ENCODE assay signal across 18 cellular contexts in the genomic region with DNA sequence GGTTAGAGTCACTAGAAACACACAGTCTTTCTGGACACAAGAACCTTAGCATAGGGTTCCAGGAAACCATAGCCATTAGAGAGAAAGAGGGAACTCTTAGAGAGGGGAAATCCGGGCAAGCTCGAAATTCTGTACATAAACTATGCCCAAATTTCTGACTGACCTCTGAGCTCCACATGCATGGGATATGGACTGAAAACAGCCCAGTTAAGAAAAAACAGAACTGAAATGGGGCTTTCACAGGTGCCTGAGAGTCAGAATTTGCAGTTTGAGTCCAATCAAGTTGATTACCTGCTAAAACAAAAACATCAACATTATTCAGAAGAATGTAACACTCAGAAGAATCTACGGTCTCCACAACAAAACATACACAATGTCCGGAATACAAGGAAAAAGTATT. TPM values are rescaled to one million over a fixed set of nuclear protein-coding genes. Genes with fewer than 3 reads are reported as not detected.
A peak's percentile ranks its signal among the peaks of the same experiment; 100 is the strongest.
DNase-seq lines count a peak whose midpoint lies in the region; ATAC-seq and TF ChIP-seq lines count a peak whose summit lies in the region.
"Had no signal": no experiment of that assay in that cellular context is flagged by ENCODE, and none has a peak within 500 bp of the region (broad histone marks: within the 10 kb centered on the region; RNA-seq: fewer than 3 reads in every experiment).

No MANE protein-coding gene starts in this region.

- no peak for TF ChIP-seq POLR2A in thyroid gland (IDR thresholded peaks at IDR 0.05)

- no peaks in the 10 kb centered on the region for H3K4me1 ChIP-seq in thyroid gland
- H3K4me1 ChIP-seq: heart right ventricle had no signal

- H3K9me3 ChIP-seq in thyroid gland = no peaks in the 10 kb centered on the region
- H3K9me3 ChIP-seq: heart right ventricle, ovary had no signal

- no peaks in the 10 kb centered on the region for H3K27me3 ChIP-seq in thyroid gland
- H3K27me3 ChIP-seq: ovary had no signal

- H3K9me3 Mint-ChIP-seq in HFFc6 = no peaks in the 10 kb centered on the region
- H3K9me3 Mint-ChIP-seq: CD8-positive, alpha-beta T cell had no signal

- no peaks in the 10 kb centered on the region for H3K4me1 Mint-ChIP-seq in HFFc6 (ENCODE audit: low read depth)

- H3K4me3 ChIP-seq in thyroid gland (replicated peaks in 1 of 3) = no peak overlapping the region
- H3K4me3 ChIP-seq: coronary artery, heart right ventricle, ovary had no signal

- H3K27me3 Mint-ChIP-seq in HFFc6 (ENCODE audit: insufficient read depth) = no peaks in the 10 kb centered on the region

- no peaks in the 10 kb centered on the region for H3K36me3 Mint-ChIP-seq in HFFc6 (ENCODE audit: low read depth)
- H3K36me3 Mint-ChIP-seq: CD8-positive, alpha-beta T cell had no signal

- peak; percentile 12 for ATAC-seq in GM18499 (IDR thresholded peaks at IDR 0.05; ENCODE audit: insufficient read depth, unreplicated experiment)
- ATAC-seq in GM19372 (IDR thresholded peaks at IDR 0.05; ENCODE audit: low read depth, unreplicated experiment) = peak; percentile 33
- peak; percentile 33 for ATAC-seq in HG02623 (IDR thresholded peaks at IDR 0.05; ENCODE audit: unreplicated experiment)
- ATAC-seq in HG03139 (IDR thresholded peaks at IDR 0.05; ENCODE audit: unreplicated experiment) = peak; percentile 20
- no peak for ATAC-seq in HG03196 (IDR thresholded peaks at IDR 0.05; ENCODE audit: unreplicated experiment)
- ATAC-seq: CD8-positive, alpha-beta T cell; heart right ventricle had no signal

- intact Hi-C loops in thyroid gland (cut with DNase I) = no loop called here

- WGBS in thyroid gland, 2 donors = 94 to 98% methylated on average over 4 of the region's 4 CpGs

- H3K4me3 Mint-ChIP-seq in HFFc6 = no peak overlapping the region
- H3K4me3 Mint-ChIP-seq: CD8-positive, alpha-beta T cell had no signal

- no peaks in the 10 kb centered on the region for H3K36me3 ChIP-seq in thyroid gland
- H3K36me3 ChIP-seq: heart right ventricle, ovary had no signal

- no peak overlapping the region for H3K27ac ChIP-seq in thyroid gland
- H3K27ac ChIP-seq: coronary artery, heart right ventricle, ovary had no signal

- no peak overlapping the region for H3K27ac Mint-ChIP-seq in HFFc6
- H3K27ac Mint-ChIP-seq: CD8-positive, alpha-beta T cell had no signal

- no peak for DNase-seq in thyroid gland
- DNase-seq in HFFc6 = no peak
- DNase-seq in COLO829 (ENCODE audit: low spot score) = no peak
- DNase-seq: activated CD4-positive, alpha-beta T cell treated with anti-CD3 and anti-CD28 coated beads, Interleukin-2, amount 50 U/mL, for 4 hours; anterior cingulate cortex; CD8-positive, alpha-beta T cell; EL; erythroblast; heart right ventricle; MM.1S; ovary; small intestine had no signal

- no peak for TF ChIP-seq CTCF in thyroid gland (IDR thresholded peaks at IDR 0.05)
- no peak for TF ChIP-seq CTCF in HFFc6 (IDR thresholded peaks at IDR 0.05)

RNA-seq across cellular contexts. Expression of a gene that starts 13.1 kb away (rescaled TPM):
- total RNA-seq in thyroid gland = 1 to 10 TPM in 1 of 4 donors, under 1 TPM in 3; 0.40 to 1.4 (median 0.61) TPM
- total RNA-seq in HFFc6 (2021; fragmentation: NEBNext Ultra II Directional; extraction: Animal tissue kit (Norgen Biotek cat#: 25700)) = not detected
- total RNA-seq: CD8-positive, alpha-beta T cell had no signal
